8 cellular contexts compared by ENCODE assay signal in the genomic region with DNA sequence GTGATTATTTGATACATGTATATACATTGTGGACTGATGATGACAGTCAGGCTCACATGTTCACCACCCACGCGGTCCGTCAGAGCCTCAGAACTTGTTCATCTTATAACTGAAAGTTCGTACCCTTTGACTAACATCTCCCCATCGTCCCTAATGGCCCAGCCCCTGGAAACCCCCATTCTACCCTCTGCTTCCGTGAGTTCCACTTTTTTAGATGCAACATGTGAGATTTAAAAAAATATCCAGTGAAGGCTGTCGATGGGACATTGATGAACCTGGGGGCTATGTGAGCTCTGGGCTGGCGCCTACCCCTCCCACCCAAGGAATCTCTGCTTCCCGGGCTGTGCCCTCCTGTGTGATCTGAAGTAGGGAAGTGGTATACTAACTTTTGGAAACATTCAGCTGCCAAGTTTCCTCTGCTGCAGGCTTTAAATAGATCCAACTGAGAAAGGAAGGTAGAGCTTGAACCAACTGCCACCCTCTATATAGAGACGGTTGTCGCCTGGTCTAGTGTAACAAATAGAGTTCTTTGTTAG.
DNase-seq lines count a peak whose midpoint lies in the region; ATAC-seq lines count a peak whose summit lies in the region.

No MANE protein-coding gene starts in this region.

- ATAC-seq in HG03460 (IDR thresholded peaks at IDR 0.05; ENCODE audit: unreplicated experiment), result peak; percentile 52

- DNase-seq in activated effector memory CD4-positive, alpha-beta T cell treated with anti-CD3 and anti-CD28 coated beads, Interleukin-2, amount 50 U/mL, for 16 hours, result peak; percentile 93
- no peak for DNase-seq in activated effector memory CD4-positive, alpha-beta T cell treated with Interleukin-2 at 50 U/mL for 16 hours
- DNase-seq in activated T-cell treated with anti-CD3 and anti-CD28 coated beads for 48 hours (ENCODE audit: low read depth) (peak; percentile 80), islet precursor cell (no peak), HuH-7 (ENCODE audit: low spot score) (no peak), iPS-NIHi11 (ENCODE audit: low spot score) (no peak)
- peak; percentile 96 for DNase-seq in stimulated activated CD4-positive, alpha-beta T cell treated with anti-CD3 and anti-CD28 coated beads, Interleukin-15, amount 100 ng/mL, for 24 hours

Comparison
In these comparisons a context has a peak if more than half of its experiments do, and no peak if none do; other contexts are left out.
1. DNase-seq: peak in activated effector memory CD4-positive, alpha-beta T cell treated with anti-CD3 and anti-CD28 coated beads, Interleukin-2, amount 50 U/mL, for 16 hours (single experiment), activated T-cell treated with anti-CD3 and anti-CD28 coated beads for 48 hours (single experiment) and stimulated activated CD4-positive, alpha-beta T cell treated with anti-CD3 and anti-CD28 coated beads, Interleukin-15, amount 100 ng/mL, for 24 hours (single experiment); none in activated effector memory CD4-positive, alpha-beta T cell treated with Interleukin-2 at 50 U/mL for 16 hours (single experiment), islet precursor cell (single experiment), HuH-7 (single experiment) and iPS-NIHi11 (single experiment).